In the genomic region with DNA sequence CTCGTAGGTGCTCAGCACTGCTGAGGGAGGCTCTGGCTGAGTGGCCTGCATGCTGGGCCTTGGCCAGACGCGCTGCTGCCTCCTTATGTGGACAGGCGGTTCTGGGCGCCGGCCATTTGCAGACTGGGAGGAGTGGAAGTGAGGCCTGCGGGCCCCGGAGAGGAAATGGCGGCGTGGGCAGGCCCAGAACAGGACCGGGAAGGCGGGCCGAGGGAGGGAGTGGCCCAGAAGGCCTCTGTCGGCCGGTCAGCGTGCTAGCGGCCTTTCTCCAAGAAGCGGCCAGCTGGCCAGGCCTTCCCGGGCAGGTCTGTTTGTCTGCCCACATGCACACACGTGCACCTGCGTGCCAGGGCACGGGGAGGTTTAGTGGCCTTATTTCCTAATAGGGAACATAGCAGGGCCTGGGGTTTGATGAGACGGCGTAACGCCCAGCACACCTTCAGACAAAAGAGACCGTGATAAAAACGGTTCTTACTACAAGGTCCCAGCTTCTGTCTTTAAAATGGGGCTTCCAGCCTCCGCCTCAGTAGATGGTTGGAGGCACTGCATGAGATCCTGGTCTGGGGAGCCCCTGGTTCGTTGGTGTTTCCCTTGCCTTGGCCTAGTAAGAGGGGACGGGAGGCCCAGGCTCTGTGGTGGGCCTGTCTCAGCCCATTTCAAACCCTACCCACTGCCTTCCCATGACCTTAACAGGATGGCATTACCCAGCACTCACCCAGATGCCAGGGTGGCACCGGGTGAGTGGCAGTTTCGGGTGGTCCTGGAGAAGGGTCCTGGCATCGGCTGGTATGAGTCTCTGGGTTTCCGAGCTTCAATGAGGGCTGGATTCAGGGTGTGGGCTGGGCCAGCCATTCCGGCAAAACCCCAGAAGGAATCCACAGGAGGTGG, we compare ENCODE assay signal across 9 cellular contexts.
DNase-seq lines count a peak whose midpoint lies in the region; ATAC-seq and TF ChIP-seq lines count a peak whose summit lies in the region.
"Had no signal": no experiment of that assay in that cellular context is flagged by ENCODE, and none has a peak within 500 bp of the region (broad histone marks: within the 10 kb centered on the region; RNA-seq: fewer than 3 reads in every experiment).

No MANE protein-coding gene starts in this region.

- in situ Hi-C loops in G401 (cut with HindIII; ENCODE audit: low sequenced_read_pairs), result no loop called here

- no peak overlapping the region for H3K4me3 Mint-ChIP-seq in CD8-positive, alpha-beta T cell
- no peak overlapping the region for H3K4me3 Mint-ChIP-seq in endodermal cell

- whole genome bisulfite sequencing in heart left ventricle, 4 donors, result 33 to 54% (median 44%) methylated on average over 31 to 35 of the region's 35 CpGs
- WGBS in endodermal cell (ENCODE audit: insufficient coverage in 1 of 2, insufficient read length in 1 of 2), 2 experiments, result 93 to 95% methylated on average over 21 to 35 of the region's 35 CpGs

- H3K27ac Mint-ChIP-seq in CD8-positive, alpha-beta T cell, result no peak overlapping the region
- no peak overlapping the region for H3K27ac Mint-ChIP-seq in endodermal cell

- peak; percentile 53 to 77 (median 58) for ATAC-seq in heart left ventricle
- no peak for ATAC-seq in CD8-positive, alpha-beta T cell
- no peak for ATAC-seq in GM21528 (IDR thresholded peaks at IDR 0.05; ENCODE audit: low FRiP score, unreplicated experiment)
- ATAC-seq in GM18502 (IDR thresholded peaks at IDR 0.05; ENCODE audit: poor library complexity, unreplicated experiment), result no peak

- peaks cover 6% of the 10 kb centered on the region for H3K4me1 Mint-ChIP-seq in CD8-positive, alpha-beta T cell (ENCODE audit: low read depth)
- H3K4me1 Mint-ChIP-seq in endodermal cell, result no peaks in the 10 kb centered on the region

- DNase-seq in G401 (ENCODE audit: low spot score), result peak; percentile 94
- DNase-seq in adipocyte (ENCODE audit: low read depth), result no peak
- DNase-seq in heart left ventricle, result peak; percentile 91 to 94 (median 93)
- no peak for DNase-seq in CD8-positive, alpha-beta T cell
- no peak for DNase-seq in endodermal cell
- DNase-seq: activated CD4-positive, alpha-beta T cell treated with anti-CD3 and anti-CD28 coated beads for 4 hours had no signal

- peaks cover 59% of the 10 kb centered on the region for H3K4me1 ChIP-seq in adipocyte (ENCODE audit: control insufficient read depth, insufficient read depth, low read length)
- H3K4me1 ChIP-seq in heart left ventricle, result peaks cover 45 to 100% (median 89%) of the 10 kb centered on the region in 12 donors
- H3K4me1 ChIP-seq in skeletal muscle tissue (ENCODE audit: control insufficient read depth in 3 of 3, insufficient read depth in 3 of 3, low read length in 3 of 3), result peaks cover 85 to 90% (median 88%) of the 10 kb centered on the region in 3 donors
- no peaks in the 10 kb centered on the region for H3K4me1 ChIP-seq in CD8-positive, alpha-beta T cell (ENCODE audit: insufficient read depth, low read length)
- no peaks in the 10 kb centered on the region for H3K4me1 ChIP-seq in endodermal cell (ENCODE audit: control insufficient read depth, insufficient read depth, low read length)

- H3K27me3 ChIP-seq in adipocyte (replicated peaks; ENCODE audit: control insufficient read depth, insufficient read depth, low read length) (no peaks in the 10 kb centered on the region), heart left ventricle (no peaks in the 10 kb centered on the region), skeletal muscle tissue (ENCODE audit: control insufficient read depth in 3 of 3, insufficient read depth in 3 of 3, low read length in 3 of 3) (no peaks in the 10 kb centered on the region), endodermal cell (ENCODE audit: control insufficient read depth, insufficient read depth, low read length, poor library complexity, severe bottlenecking) (no peaks in the 10 kb centered on the region)
- no peaks in the 10 kb centered on the region for H3K27me3 ChIP-seq in CD8-positive, alpha-beta T cell (ENCODE audit: insufficient read depth, low read length)

- H3K4me3 ChIP-seq in adipocyte (ENCODE audit: low read length) (peak overlapping the region; percentile 100), heart left ventricle (peak overlapping the region in 11 of 12 donors; percentile 1 to 97 (median 40)), skeletal muscle tissue (ENCODE audit: low read length in 3 of 3) (peak overlapping the region; percentile 61 to 72 (median 67)), endodermal cell (ENCODE audit: low read length) (no peak overlapping the region)
- no peak overlapping the region for H3K4me3 ChIP-seq in CD8-positive, alpha-beta T cell (ENCODE audit: low read depth, low read length)

- peak overlapping the region; percentile 100 for H3K9ac ChIP-seq in adipocyte (ENCODE audit: low read length)
- H3K9ac ChIP-seq in skeletal muscle tissue (ENCODE audit: low read depth in 1 of 3, low read length in 3 of 3), result peak overlapping the region; percentile 50 to 88 (median 82)
- H3K9ac ChIP-seq in endodermal cell (ENCODE audit: extremely low read depth, low read length, poor library complexity, severe bottlenecking), result no peak overlapping the region

- no peaks in the 10 kb centered on the region for H3K27me3 Mint-ChIP-seq in CD8-positive, alpha-beta T cell (ENCODE audit: low read depth)
- H3K27me3 Mint-ChIP-seq in endodermal cell (ENCODE audit: insufficient read depth), result no peaks in the 10 kb centered on the region

- H3K36me3 Mint-ChIP-seq in CD8-positive, alpha-beta T cell, result peaks cover 4% of the 10 kb centered on the region
- H3K36me3 Mint-ChIP-seq in endodermal cell (ENCODE audit: low read depth), result no peaks in the 10 kb centered on the region

- TF ChIP-seq CTCF in heart left ventricle (IDR thresholded peaks at IDR 0.05) (no peak), endodermal cell (conservative IDR thresholded peaks at IDR 0.05) (no peak)
- no peak for TF ChIP-seq CTCF in CD8-positive, alpha-beta T cell (IDR thresholded peaks at IDR 0.05)

- peak in 1 of 2 donors; percentile 67 for TF ChIP-seq POLR2A in heart left ventricle (IDR thresholded peaks at IDR 0.05)

- H3K27ac ChIP-seq in heart left ventricle, result peak overlapping the region; percentile 83 to 100 (median 98)
- peak overlapping the region; percentile 96 for H3K27ac ChIP-seq in skeletal muscle tissue (ENCODE audit: low read depth, low read length)
- H3K27ac ChIP-seq in CD8-positive, alpha-beta T cell (ENCODE audit: low read depth, low read length), result no peak overlapping the region
- no peak overlapping the region for H3K27ac ChIP-seq in endodermal cell (ENCODE audit: low read depth, low read length)

- H3K9me3 ChIP-seq in adipocyte (ENCODE audit: control insufficient read depth, low read length) (no peaks in the 10 kb centered on the region), heart left ventricle (no peaks in the 10 kb centered on the region), skeletal muscle tissue (ENCODE audit: control insufficient read depth in 3 of 3, low read length in 3 of 3) (no peaks in the 10 kb centered on the region), endodermal cell (ENCODE audit: control insufficient read depth, low read length) (no peaks in the 10 kb centered on the region)
- H3K9me3 ChIP-seq in CD8-positive, alpha-beta T cell (ENCODE audit: low read length), result no peaks in the 10 kb centered on the region

- CTCF ChIA-PET in CD8-positive, alpha-beta T cell (lab: Charles Lee), result no interaction called here

- H3K9me3 Mint-ChIP-seq in CD8-positive, alpha-beta T cell, result no peaks in the 10 kb centered on the region
- no peaks in the 10 kb centered on the region for H3K9me3 Mint-ChIP-seq in endodermal cell

- intact Hi-C loops in heart left ventricle (cut with DNase I), result no loop called here
- intact Hi-C loops in CD8-positive, alpha-beta T cell (cut with DNase I, micrococcal nuclease), result no loop called here

- H3K36me3 ChIP-seq in adipocyte (ENCODE audit: control insufficient read depth, insufficient read depth, low read length, severe bottlenecking) (peaks cover 57% of the 10 kb centered on the region), heart left ventricle (peaks cover 0 to 61% (median 27%) of the 10 kb centered on the region in 9 donors), skeletal muscle tissue (ENCODE audit: control insufficient read depth in 3 of 3, insufficient read depth in 3 of 3, low read length in 3 of 3) (peaks cover 9 to 24% (median 10%) of the 10 kb centered on the region in 3 donors), endodermal cell (ENCODE audit: control insufficient read depth, insufficient read depth, low read length) (no peaks in the 10 kb centered on the region)
- H3K36me3 ChIP-seq in CD8-positive, alpha-beta T cell (ENCODE audit: insufficient read depth, low read length), result no peaks in the 10 kb centered on the region

- POLR2A ChIA-PET in CD8-positive, alpha-beta T cell (lab: Charles Lee), result no interaction called here

Comparison
In these comparisons a context has a peak if more than half of its experiments do, and no peak if none do; other contexts are left out.
1. DNase-seq: peak in G401 (single experiment) and heart left ventricle (5 of 5); none in adipocyte (single experiment), CD8-positive, alpha-beta T cell (0 of 7) and endodermal cell (single experiment).
2. H3K4me3 ChIP-seq: peak in adipocyte (single experiment), heart left ventricle (11 of 12) and skeletal muscle tissue (3 of 3); none in CD8-positive, alpha-beta T cell (single experiment) and endodermal cell (single experiment).
3. ATAC-seq: peak in heart left ventricle (4 of 4); none in CD8-positive, alpha-beta T cell (single experiment), GM21528 (single experiment) and GM18502 (single experiment).
4. H3K27ac ChIP-seq: peak in heart left ventricle (12 of 12) and skeletal muscle tissue (single experiment); none in CD8-positive, alpha-beta T cell (single experiment) and endodermal cell (single experiment).